1 cellular context compared by ENCODE assay signal in the genomic region with DNA sequence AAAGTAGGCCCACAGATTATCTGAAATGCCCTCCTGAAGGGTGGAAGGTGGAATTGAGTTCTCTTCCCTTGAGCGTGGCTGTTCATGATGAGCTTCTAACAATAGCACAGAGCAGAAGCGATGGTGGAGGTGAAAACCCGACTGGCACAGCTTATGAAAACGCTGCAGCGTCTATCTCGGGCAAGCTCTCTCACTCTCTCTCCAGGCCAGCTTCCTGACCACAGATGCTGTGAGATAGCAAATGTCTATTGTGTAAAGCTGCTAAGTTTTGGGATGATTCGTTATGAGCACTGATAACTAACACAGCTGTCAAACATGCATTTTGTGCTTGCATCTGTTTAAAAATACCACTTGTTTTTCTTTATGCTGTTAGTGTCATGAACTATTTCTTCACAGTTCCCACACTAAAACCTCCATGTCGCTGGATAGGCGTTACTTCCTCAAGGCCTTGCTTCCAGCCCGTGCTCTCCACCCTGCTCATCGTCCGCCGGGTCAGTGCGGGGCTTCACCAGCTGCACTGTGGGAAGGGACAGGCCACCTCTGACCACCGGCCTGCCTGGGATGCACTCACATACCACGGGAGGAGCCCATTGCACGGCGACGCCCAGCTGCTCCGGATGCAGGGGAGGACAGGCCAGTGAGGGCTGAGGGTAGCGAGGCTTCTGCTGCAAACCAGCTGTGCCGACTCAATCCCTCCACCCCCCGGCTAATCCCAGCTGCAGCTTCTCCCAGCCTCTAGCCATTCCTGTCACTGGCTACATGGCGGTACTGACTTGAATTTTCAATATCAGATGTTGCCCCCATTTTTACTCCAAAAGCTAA.
TF ChIP-seq lines count a peak whose summit lies in the region.

No MANE protein-coding gene starts in this region.

TF ChIP-seq in IMR-90, 13 proteins besides CTCF, POLR2A, EP300 and RAD21:
- no peak for TF ChIP-seq MAFK (IDR thresholded peaks at IDR 0.05; ENCODE audit: low read depth, low read length)
- TF ChIP-seq CEBPB (IDR thresholded peaks at IDR 0.05; ENCODE audit: low read depth, low read length): no peak
- no peak for TF ChIP-seq SMC3 (IDR thresholded peaks at IDR 0.05; ENCODE audit: low read depth, low read length)
- no peak for TF ChIP-seq FOS (IDR thresholded peaks at IDR 0.05; ENCODE audit: low read depth, low read length)
- TF ChIP-seq MAZ (IDR thresholded peaks at IDR 0.05; ENCODE audit: borderline replicate concordance, low read depth, low read length): no peak
- no peak for TF ChIP-seq RCOR1 (IDR thresholded peaks at IDR 0.05; ENCODE audit: insufficient replicate concordance, low read length)
- TF ChIP-seq, protein P1, sequence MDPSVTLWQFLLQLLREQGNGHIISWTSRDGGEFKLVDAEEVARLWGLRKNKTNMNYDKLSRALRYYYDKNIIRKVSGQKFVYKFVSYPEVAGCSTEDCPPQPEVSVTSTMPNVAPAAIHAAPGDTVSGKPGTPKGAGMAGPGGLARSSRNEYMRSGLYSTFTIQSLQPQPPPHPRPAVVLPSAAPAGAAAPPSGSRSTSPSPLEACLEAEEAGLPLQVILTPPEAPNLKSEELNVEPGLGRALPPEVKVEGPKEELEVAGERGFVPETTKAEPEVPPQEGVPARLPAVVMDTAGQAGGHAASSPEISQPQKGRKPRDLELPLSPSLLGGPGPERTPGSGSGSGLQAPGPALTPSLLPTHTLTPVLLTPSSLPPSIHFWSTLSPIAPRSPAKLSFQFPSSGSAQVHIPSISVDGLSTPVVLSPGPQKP (IDR thresholded peaks at IDR 0.05; ENCODE audit: borderline replicate concordance, low read depth, low read length): no peak
- TF ChIP-seq, protein P2, sequence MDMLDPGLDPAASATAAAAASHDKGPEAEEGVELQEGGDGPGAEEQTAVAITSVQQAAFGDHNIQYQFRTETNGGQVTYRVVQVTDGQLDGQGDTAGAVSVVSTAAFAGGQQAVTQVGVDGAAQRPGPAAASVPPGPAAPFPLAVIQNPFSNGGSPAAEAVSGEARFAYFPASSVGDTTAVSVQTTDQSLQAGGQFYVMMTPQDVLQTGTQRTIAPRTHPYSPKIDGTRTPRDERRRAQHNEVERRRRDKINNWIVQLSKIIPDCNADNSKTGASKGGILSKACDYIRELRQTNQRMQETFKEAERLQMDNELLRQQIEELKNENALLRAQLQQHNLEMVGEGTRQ (IDR thresholded peaks at IDR 0.05; ENCODE audit: low read depth, low read length): no peak
- no peak for TF ChIP-seq MXI1 (IDR thresholded peaks at IDR 0.05; ENCODE audit: borderline replicate concordance, low read depth, low read length)
- no peak for TF ChIP-seq NFE2L2 (IDR thresholded peaks at IDR 0.05; ENCODE audit: low read depth, low read length)
- TF ChIP-seq RFX5 (IDR thresholded peaks at IDR 0.05; ENCODE audit: low read depth, low read length): no peak
- TF ChIP-seq CHD1 (IDR thresholded peaks at IDR 0.05; ENCODE audit: low read depth, low read length): no peak
- TF ChIP-seq BHLHE40 (IDR thresholded peaks at IDR 0.05; ENCODE audit: low read depth, low read length): no peak
